ENCODE assay signal across 17 cellular contexts in the genomic region with DNA sequence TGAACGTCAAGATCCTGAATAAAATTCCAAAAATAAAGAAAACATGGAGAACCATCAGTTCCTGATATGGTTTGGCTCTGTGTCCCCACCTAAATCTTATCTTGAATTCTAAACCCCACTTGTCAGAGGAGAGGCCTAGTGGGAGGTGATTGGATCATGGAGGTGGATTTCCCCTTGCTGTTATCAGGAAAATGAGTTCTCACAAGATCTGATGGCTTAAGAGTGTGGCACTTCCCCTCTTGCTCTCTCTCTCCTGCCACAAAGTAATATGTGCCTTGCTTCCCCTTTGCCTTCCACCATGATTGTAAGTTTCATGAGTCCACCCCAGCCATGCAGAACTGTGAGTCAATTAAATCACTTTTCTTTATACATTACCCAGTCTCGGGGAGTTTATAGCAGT.
"Had no signal": no experiment of that assay in that cellular context is flagged by ENCODE, and none has a peak within 500 bp of the region (broad histone marks: within the 10 kb centered on the region; RNA-seq: fewer than 3 reads in every experiment).

No MANE protein-coding gene starts in this region.

- H3K36me3 ChIP-seq: cardiac muscle cell, gastroesophageal sphincter, lower lobe of right lung, thyroid gland, WERI-Rb-1 had no signal

- H3K27me3 Mint-ChIP-seq: activated CD4-positive, alpha-beta memory T cell treated with anti-CD3 and anti-CD28 coated beads for 36 hours; activated CD4-positive, alpha-beta T cell treated with anti-CD3 and anti-CD28 coated beads for 36 hours; activated CD8-positive, alpha-beta memory T cell treated with anti-CD3 and anti-CD28 coated beads, Interleukin-2, amount 10 ng/mL, durations not matched to agents 7 days and 5 days; activated naive CD4-positive, alpha-beta T cell treated with anti-CD3 and anti-CD28 coated beads, Interleukin-2, amount 10 ng/mL, durations not matched to agents 7 days and 5 days; activated T-cell treated with anti-CD3 and anti-CD28 coated beads, Interleukin-2, amount 50 U/mL, for 24 hours; naive B cell; stimulated activated naive B cell treated with anti-CD40 and anti-IgM and Interleukin-4, amounts not matched to agents 10 μg/mL and 1 μg/mL and 100 μg/mL, for 72 hours had no signal

- H3K27ac ChIP-seq: cardiac muscle cell, gastroesophageal sphincter, lower lobe of right lung, thyroid gland, WERI-Rb-1 had no signal

- ATAC-seq: activated CD4-positive, alpha-beta T cell treated with anti-CD3 and anti-CD28 coated beads for 36 hours; activated CD8-positive, alpha-beta memory T cell treated with anti-CD3 and anti-CD28 coated beads, Interleukin-2, amount 10 ng/mL, durations not matched to agents 7 days and 5 days; gastroesophageal sphincter; left cardiac atrium; lower lobe of right lung; stimulated activated naive B cell treated with anti-CD40 and anti-IgM and Interleukin-4, amounts not matched to agents 10 μg/mL and 1 μg/mL and 100 μg/mL, for 72 hours had no signal

- H3K27ac Mint-ChIP-seq: activated CD4-positive, alpha-beta memory T cell treated with anti-CD3 and anti-CD28 coated beads for 36 hours; activated CD4-positive, alpha-beta T cell treated with anti-CD3 and anti-CD28 coated beads for 36 hours; activated CD8-positive, alpha-beta memory T cell treated with anti-CD3 and anti-CD28 coated beads, Interleukin-2, amount 10 ng/mL, durations not matched to agents 7 days and 5 days; activated naive CD4-positive, alpha-beta T cell treated with anti-CD3 and anti-CD28 coated beads, Interleukin-2, amount 10 ng/mL, durations not matched to agents 7 days and 5 days; activated T-cell treated with anti-CD3 and anti-CD28 coated beads, Interleukin-2, amount 50 U/mL, for 24 hours; endodermal cell; naive B cell; stimulated activated naive B cell treated with anti-CD40 and anti-IgM and Interleukin-4, amounts not matched to agents 10 μg/mL and 1 μg/mL and 100 μg/mL, for 72 hours had no signal

- H3K36me3 Mint-ChIP-seq: activated CD4-positive, alpha-beta memory T cell treated with anti-CD3 and anti-CD28 coated beads for 36 hours; activated CD8-positive, alpha-beta memory T cell treated with anti-CD3 and anti-CD28 coated beads, Interleukin-2, amount 10 ng/mL, durations not matched to agents 7 days and 5 days; activated naive CD4-positive, alpha-beta T cell treated with anti-CD3 and anti-CD28 coated beads, Interleukin-2, amount 10 ng/mL, durations not matched to agents 7 days and 5 days; naive B cell; stimulated activated naive B cell treated with anti-CD40 and anti-IgM and Interleukin-4, amounts not matched to agents 10 μg/mL and 1 μg/mL and 100 μg/mL, for 72 hours had no signal

- DNase-seq: activated CD4-positive, alpha-beta memory T cell treated with anti-CD3 and anti-CD28 coated beads for 36 hours; activated CD4-positive, alpha-beta T cell treated with anti-CD3 and anti-CD28 coated beads for 36 hours; activated CD8-positive, alpha-beta memory T cell treated with anti-CD3 and anti-CD28 coated beads, Interleukin-2, amount 10 ng/mL, durations not matched to agents 7 days and 5 days; activated naive CD4-positive, alpha-beta T cell treated with anti-CD3 and anti-CD28 coated beads, Interleukin-2, amount 10 ng/mL, durations not matched to agents 7 days and 5 days; activated T-cell treated with anti-CD3 and anti-CD28 coated beads, Interleukin-2, amount 50 U/mL, for 24 hours; endodermal cell; erythroblast; left cardiac atrium; lower lobe of right lung; naive B cell; posterior cingulate gyrus; stimulated activated CD4-positive, alpha-beta T cell treated with anti-CD3 and anti-CD28 coated beads, Interleukin-2, amount 100 ng/mL, for 48 hours; stimulated activated naive B cell treated with anti-CD40 and anti-IgM and Interleukin-4, amounts not matched to agents 10 μg/mL and 1 μg/mL and 100 μg/mL, for 72 hours; thyroid gland; WERI-Rb-1 had no signal

- H3K27me3 ChIP-seq: cardiac muscle cell, gastroesophageal sphincter, thyroid gland had no signal

- H3K4me1 Mint-ChIP-seq: activated CD4-positive, alpha-beta T cell treated with anti-CD3 and anti-CD28 coated beads for 36 hours; activated CD8-positive, alpha-beta memory T cell treated with anti-CD3 and anti-CD28 coated beads, Interleukin-2, amount 10 ng/mL, durations not matched to agents 7 days and 5 days; activated naive CD4-positive, alpha-beta T cell treated with anti-CD3 and anti-CD28 coated beads, Interleukin-2, amount 10 ng/mL, durations not matched to agents 7 days and 5 days; naive B cell; stimulated activated naive B cell treated with anti-CD40 and anti-IgM and Interleukin-4, amounts not matched to agents 10 μg/mL and 1 μg/mL and 100 μg/mL, for 72 hours had no signal

- H3K4me1 ChIP-seq: gastroesophageal sphincter, lower lobe of right lung had no signal

- H3K9me3 ChIP-seq: gastroesophageal sphincter, lower lobe of right lung, thyroid gland had no signal

- H3K4me3 Mint-ChIP-seq: activated CD4-positive, alpha-beta memory T cell treated with anti-CD3 and anti-CD28 coated beads for 36 hours; activated CD4-positive, alpha-beta T cell treated with anti-CD3 and anti-CD28 coated beads for 36 hours; activated CD8-positive, alpha-beta memory T cell treated with anti-CD3 and anti-CD28 coated beads, Interleukin-2, amount 10 ng/mL, durations not matched to agents 7 days and 5 days; activated naive CD4-positive, alpha-beta T cell treated with anti-CD3 and anti-CD28 coated beads, Interleukin-2, amount 10 ng/mL, durations not matched to agents 7 days and 5 days; activated T-cell treated with anti-CD3 and anti-CD28 coated beads, Interleukin-2, amount 50 U/mL, for 24 hours; endodermal cell; naive B cell; stimulated activated naive B cell treated with anti-CD40 and anti-IgM and Interleukin-4, amounts not matched to agents 10 μg/mL and 1 μg/mL and 100 μg/mL, for 72 hours had no signal

- H3K4me3 ChIP-seq: cardiac muscle cell, gastroesophageal sphincter, lower lobe of right lung, thyroid gland had no signal

- H3K9me3 Mint-ChIP-seq: activated naive CD4-positive, alpha-beta T cell treated with anti-CD3 and anti-CD28 coated beads, Interleukin-2, amount 10 ng/mL, durations not matched to agents 7 days and 5 days; endodermal cell had no signal
